In the genomic region with DNA sequence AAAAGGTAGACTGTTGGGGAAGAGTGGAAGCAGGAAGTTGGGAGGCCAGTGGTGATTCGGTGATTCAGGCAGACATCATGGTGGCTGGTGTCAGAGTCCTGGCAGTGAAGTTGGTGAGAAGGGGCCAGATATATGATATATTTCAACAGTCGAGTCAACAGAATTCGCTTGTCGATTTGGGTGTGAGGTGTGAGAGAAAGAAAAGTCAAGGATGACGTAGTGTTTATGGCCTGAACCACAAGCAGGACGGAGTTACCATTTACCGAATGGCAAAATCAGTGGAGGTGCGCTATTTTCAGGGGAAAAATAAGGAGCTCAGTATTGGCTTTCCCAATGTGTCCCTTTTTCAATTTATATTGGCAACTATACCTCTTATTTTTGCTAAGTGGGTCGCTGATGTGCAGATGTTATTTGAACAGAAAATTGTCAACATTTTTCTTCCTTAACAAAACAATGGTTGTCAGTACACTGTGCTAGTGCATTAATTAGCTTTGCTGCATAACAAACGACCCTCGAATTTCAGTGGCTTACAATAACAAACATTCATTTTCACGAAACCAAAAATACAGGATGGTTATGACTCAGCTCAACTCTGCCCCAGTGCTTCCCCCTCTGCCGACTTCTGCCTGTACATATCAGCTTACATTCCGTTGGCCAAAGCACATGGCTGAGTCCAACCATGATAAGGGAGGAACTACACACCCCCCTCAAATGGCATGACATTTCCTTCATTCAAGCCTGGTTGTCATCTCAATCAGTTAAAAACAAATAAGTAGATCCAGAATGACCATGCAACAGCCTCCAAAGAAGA, we compare ENCODE assay signal across 26 cellular contexts.
DNase-seq lines count a peak whose midpoint lies in the region; ATAC-seq, FAIRE-seq and TF ChIP-seq lines count a peak whose summit lies in the region.
"Had no signal": no experiment of that assay in that cellular context is flagged by ENCODE, and none has a peak within 500 bp of the region (broad histone marks: within the 10 kb centered on the region; RNA-seq: fewer than 3 reads in every experiment).

No MANE protein-coding gene starts in this region.

- BruUV-seq in K562 (replicated peaks; lab: Mats Ljungman, UMichigan) = no TSS peak

- 17% methylated on average over 14 of the region's 14 CpGs for WGBS in K562 (ENCODE audit: insufficient coverage, low coverage, missing lambda C conversion rate)
- WGBS in spleen, 5 donors = 81 to 95% (median 86%) methylated on average over 14 of the region's 14 CpGs

- no peak overlapping the region for H2AFZ ChIP-seq in K562 (ENCODE audit: low read depth, low read length)

- H3K4me3 ChIP-seq in K562 = no peak overlapping the region
- H3K4me3 ChIP-seq in spleen = no peak overlapping the region
- H3K4me3 ChIP-seq: lung had no signal

- no peak overlapping the region for H3K9ac ChIP-seq in K562 (ENCODE audit: insufficient read depth in 1 of 2, low read depth in 2 of 2, low read length in 2 of 2)

- H3K4me2 ChIP-seq in K562 (ENCODE audit: insufficient read depth, low read length) = no peak overlapping the region

- TF ChIP-seq POLR2A in K562 (conservative IDR thresholded peaks at IDR 0.05) (no peak), spleen (IDR thresholded peaks at IDR 0.05) (no peak)

- TF ChIP-seq EP300 in K562 (IDR thresholded peaks at IDR 0.05; ENCODE audit: low read length) = no peak

- H3K36me3 ChIP-seq in K562 (ENCODE audit: control insufficient read depth, insufficient read depth, low read length) (no peaks in the 10 kb centered on the region), spleen (no peaks in the 10 kb centered on the region)
- H3K36me3 ChIP-seq: WERI-Rb-1 had no signal

- DNase-seq in DMS 273 (lab: John Stamatoyannopoulos, UW; ENCODE audit: unreplicated experiment) (peak; percentile 17), DMS 273 treated with DMSO at 0.1 percent for 48 hours (lab: John Stamatoyannopoulos, UW) (no peak), NCI-H226 (peak; percentile 84), K562 (ENCODE audit: extremely low read depth in 1 of 4, low spot score in 3 of 4) (peak in 2 of 4 experiments; percentile 9 to 35), urothelium cell line (ENCODE audit: low spot score) (peak; percentile 61), kidney glomerular epithelial cell (lab: John Stamatoyannopoulos, UW) (no peak), spleen (no peak), HEK293T (ENCODE audit: extremely low spot score) (no peak)
- DNase-seq: activated CD4-positive, alpha-beta T cell treated with anti-CD3 and anti-CD28 coated beads, Interleukin-2, amount 50 U/mL, for 1 hour; activated CD8-positive, alpha-beta memory T cell treated with anti-CD3 and anti-CD28 coated beads, Interleukin-2, amount 10 ng/mL, durations not matched to agents 7 days and 5 days; activated naive CD4-positive, alpha-beta T cell treated with anti-CD3 and anti-CD28 coated beads for 36 hours; activated T-cell treated with anti-CD3 and anti-CD28 coated beads, Interleukin-2, amount 50 U/mL, for 72 hours; amniotic stem cell; DMS79 treated with DMSO at 0.1 percent for 48 hours; H9; MM.1S; NCI-H1436 treated with DMSO at 0.1 percent for 48 hours; NCI-H524; NK-92 treated with Interleukin-12 subunit alpha and Interleukin-12 subunit beta, amount 100 ng/mL, for 24 hours; right cardiac atrium; RPMI8226; stimulated activated CD4-positive, alpha-beta T cell treated with anti-CD3 and anti-CD28 coated beads, Interleukin-15, amount 100 ng/mL, for 24 hours; WERI-Rb-1 had no signal

- TF ChIP-seq CTCF in K562 (IDR thresholded peaks at IDR 0.05 in 2 of 3, conservative IDR thresholded peaks at IDR 0.05 in 1 of 3; ENCODE audit: insufficient read depth in 2 of 3, low read depth in 1 of 3, low read length in 3 of 3) (no peak), spleen (IDR thresholded peaks at IDR 0.05 in 8 of 11, conservative IDR thresholded peaks at IDR 0.05 in 3 of 11) (no peak)

- FAIRE-seq in K562 (lab: Jason Lieb, UNC) (no peak), urothelium cell line (lab: Jason Lieb, UNC) (peak; percentile 91)
- FAIRE-seq: GM12891 had no signal

- no peaks in the 10 kb centered on the region for H3K27me3 ChIP-seq in K562 (ENCODE audit: control insufficient read depth in 2 of 2, insufficient read depth in 2 of 2, low read length in 2 of 2)
- no peaks in the 10 kb centered on the region for H3K27me3 ChIP-seq in spleen (replicated peaks in 1 of 7)

- ATAC-seq in K562 = peak; percentile 56
- ATAC-seq: activated CD8-positive, alpha-beta memory T cell treated with anti-CD3 and anti-CD28 coated beads, Interleukin-2, amount 10 ng/mL, durations not matched to agents 7 days and 5 days; activated T-cell treated with anti-CD3 and anti-CD28 coated beads, Interleukin-2, amount 50 U/mL, for 72 hours; right cardiac atrium had no signal

- in situ Hi-C loops in K562 (cut with MboI) = no loop called here

- H3K4me1 ChIP-seq in K562 (replicated peaks in 1 of 2; ENCODE audit: control insufficient read depth in 2 of 2, insufficient read depth in 2 of 2, low read length in 2 of 2) (no peaks in the 10 kb centered on the region; a peak in 1 of 5 replicates), spleen (no peaks in the 10 kb centered on the region)

- POLR2A ChIA-PET in K562 (lab: Yijun Ruan, JAX) (no interaction called here), HEK293T (lab: Yijun Ruan, JAX) (no interaction called here)

- CTCF ChIA-PET in K562 (lab: Yijun Ruan, JAX; ENCODE audit: low intra/inter-chr PET ratio) = no interaction called here
- CTCF ChIA-PET in HEK293T (lab: Yijun Ruan, JAX) = interaction anchor here (0.5 kb wide), 1 partner anchor 1057 kb away, joined by 3 read pairs; no protein-coding TSS in a partner anchor

- no peak for TF ChIP-seq RAD21 in K562 (CRISPR knock-in tag; conservative IDR thresholded peaks at IDR 0.05 in 1 of 2, IDR thresholded peaks at IDR 0.05 in 1 of 2)

- no peaks in the 10 kb centered on the region for H4K20me1 ChIP-seq in K562 (replicated peaks; ENCODE audit: control insufficient read depth, insufficient read depth, low read length)

- H3K79me2 ChIP-seq in K562 (ENCODE audit: control insufficient read depth, insufficient read depth, low read length) = no peaks in the 10 kb centered on the region

- no peaks in the 10 kb centered on the region for H3K9me3 ChIP-seq in K562 (replicated peaks; ENCODE audit: control insufficient read depth, insufficient read depth, low read depth, low read length)
- H3K9me3 ChIP-seq in spleen = no peaks in the 10 kb centered on the region

- intact Hi-C loops in K562 (cut with micrococcal nuclease) (no loop called here), spleen (cut with DNase I; ENCODE audit: low total_unique reads) (no loop called here)

- H3K9me1 ChIP-seq in K562 (ENCODE audit: control insufficient read depth, insufficient read depth, low read length) = no peaks in the 10 kb centered on the region

- H3K27ac ChIP-seq in K562 (ENCODE audit: extremely low read depth, low read depth, low read length) = no peak overlapping the region; the same call in 2 of the 3 replicates
- no peak overlapping the region for H3K27ac ChIP-seq in spleen
- H3K27ac ChIP-seq: 22Rv1, WERI-Rb-1 had no signal

TF ChIP-seq in K562, 482 proteins besides CTCF, POLR2A, EP300 and RAD21 (continues in another document):
- TF ChIP-seq MNT (conservative IDR thresholded peaks at IDR 0.05) (peak; percentile 37 to 51; a peak in 3 of 4 replicates), NCOA1 (IDR thresholded peaks at IDR 0.05; ENCODE audit: low read depth) (no peak), SMC3 (conservative IDR thresholded peaks at IDR 0.05; ENCODE audit: insufficient read depth, low read depth, low read length) (no peak), CBFA2T3 (IDR thresholded peaks at IDR 0.05) (peak; percentile 29; the same call in 1 of the 2 replicates)

TF ChIP-seq in HEK293T, 16 proteins besides CTCF, POLR2A, EP300 and RAD21:
- TF ChIP-seq HDGF (IDR thresholded peaks at IDR 0.05; ENCODE audit: borderline replicate concordance) = no peak
- no peak for TF ChIP-seq FOXA1 (IDR thresholded peaks at IDR 0.05)
- no peak for TF ChIP-seq LEF1 (IDR thresholded peaks at IDR 0.05; ENCODE audit: borderline replicate concordance)
- TF ChIP-seq, protein P1, sequence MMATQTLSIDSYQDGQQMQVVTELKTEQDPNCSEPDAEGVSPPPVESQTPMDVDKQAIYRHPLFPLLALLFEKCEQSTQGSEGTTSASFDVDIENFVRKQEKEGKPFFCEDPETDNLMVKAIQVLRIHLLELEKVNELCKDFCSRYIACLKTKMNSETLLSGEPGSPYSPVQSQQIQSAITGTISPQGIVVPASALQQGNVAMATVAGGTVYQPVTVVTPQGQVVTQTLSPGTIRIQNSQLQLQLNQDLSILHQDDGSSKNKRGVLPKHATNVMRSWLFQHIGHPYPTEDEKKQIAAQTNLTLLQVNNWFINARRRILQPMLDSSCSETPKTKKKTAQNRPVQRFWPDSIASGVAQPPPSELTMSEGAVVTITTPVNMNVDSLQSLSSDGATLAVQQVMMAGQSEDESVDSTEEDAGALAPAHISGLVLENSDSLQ (IDR thresholded peaks at IDR 0.05) = no peak
- TF ChIP-seq NFRKB (IDR thresholded peaks at IDR 0.05) = no peak
- TF ChIP-seq CTBP1 (IDR thresholded peaks at IDR 0.05; ENCODE audit: borderline replicate concordance) = no peak
- TF ChIP-seq FOXM1 (IDR thresholded peaks at IDR 0.05; ENCODE audit: borderline replicate concordance) = no peak
- TF ChIP-seq FOXK2 (IDR thresholded peaks at IDR 0.05) = no peak
- no peak for TF ChIP-seq TARDBP (IDR thresholded peaks at IDR 0.05)
- no peak for TF ChIP-seq SUZ12 (IDR thresholded peaks at IDR 0.05)
TF ChIP-seq in HEK293T: peak in this region for 0.

Comparison
In these comparisons a context has a peak if more than half of its experiments do, and no peak if none do; other contexts are left out.
1. DNase-seq: peak in DMS 273 (single experiment), NCI-H226 (single experiment) and urothelium cell line (single experiment); none in DMS 273 treated with DMSO at 0.1 percent for 48 hours (single experiment), kidney glomerular epithelial cell (single experiment), spleen (single experiment) and HEK293T (single experiment).